Comparison of ENCODE assay signal across 1 cellular context in genomic region chr6:3052481-3053230, GRCh38.
TF ChIP-seq lines count a peak whose summit lies in the region.

No MANE protein-coding gene starts in this region.

TF ChIP-seq in K562, 482 proteins besides CTCF, POLR2A, EP300 and RAD21 (continued from another document and continues in another):
- 0 out of 2 replicates have a peak, but pooled peaks have one; percentile 69 for TF ChIP-seq RERE (CRISPR knock-in tag; IDR thresholded peaks at IDR 0.05; ENCODE audit: borderline replicate concordance)
- TF ChIP-seq, protein P1, sequence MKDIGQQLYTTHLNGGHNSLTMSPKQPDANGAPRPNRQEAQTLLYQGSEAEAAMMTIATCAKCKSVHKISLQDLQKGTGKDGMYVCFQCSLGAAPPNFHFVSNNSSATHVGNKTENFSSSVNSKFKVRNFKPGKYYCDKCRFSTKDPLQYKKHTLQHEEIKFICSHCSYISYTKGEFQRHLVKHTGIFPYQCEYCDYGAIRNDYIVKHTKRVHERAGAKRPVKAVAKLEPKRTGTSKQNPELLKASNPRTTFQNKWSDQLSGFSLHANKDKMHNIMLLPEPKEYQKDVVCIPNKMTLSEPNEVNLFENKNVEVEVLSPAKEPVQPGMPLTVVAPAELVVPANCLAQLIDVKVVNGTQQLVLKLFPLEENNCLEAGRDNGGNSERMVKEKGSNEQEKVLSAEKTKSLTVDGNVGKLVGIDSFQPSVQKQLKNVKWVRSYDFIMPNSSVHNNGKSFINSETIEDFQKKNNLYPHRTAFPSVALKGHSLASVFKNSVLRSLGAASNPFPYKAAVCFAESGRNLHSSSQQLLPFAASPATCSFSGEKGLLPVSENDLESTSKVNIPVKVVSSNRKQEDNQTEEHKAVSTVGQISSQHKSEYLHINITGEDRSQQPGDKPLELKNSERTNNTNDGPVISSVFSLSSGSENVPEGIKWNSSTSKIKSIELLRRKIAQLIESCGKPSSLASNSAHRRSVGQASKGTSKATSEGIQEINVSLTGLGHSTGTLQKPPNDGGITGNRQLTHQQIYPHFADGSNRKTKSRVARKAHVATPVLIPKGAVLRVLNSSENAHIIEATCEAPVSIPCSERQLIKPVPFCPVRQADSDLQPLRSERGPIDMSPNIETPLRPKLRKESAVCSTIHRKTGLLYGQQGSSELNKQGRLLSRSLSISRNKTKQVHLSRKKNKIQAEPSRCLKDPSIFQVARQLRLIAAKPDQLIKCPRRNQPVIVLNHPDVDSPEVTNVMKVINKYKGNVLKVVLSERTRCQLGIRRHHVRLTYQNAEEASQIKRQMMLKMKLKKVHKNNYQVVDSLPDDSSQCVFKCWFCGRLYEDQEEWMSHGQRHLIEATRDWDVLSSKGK (CRISPR knock-in tag; IDR thresholded peaks at IDR 0.05), result no peak
- TF ChIP-seq ELF2 (CRISPR knock-in tag; IDR thresholded peaks at IDR 0.05), result no peak
- no peak for TF ChIP-seq ZNF707 (CRISPR knock-in tag; conservative IDR thresholded peaks at IDR 0.05)
- TF ChIP-seq PPARD (CRISPR knock-in tag; IDR thresholded peaks at IDR 0.05), result no peak
- TF ChIP-seq ZBTB8A (IDR thresholded peaks at IDR 0.05; ENCODE audit: partially characterized antibody), result no peak
- no peak for TF ChIP-seq MITF (IDR thresholded peaks at IDR 0.05)
- no peak for TF ChIP-seq FOXJ3 (CRISPR knock-in tag; IDR thresholded peaks at IDR 0.05)
- no peak for TF ChIP-seq HMGXB4 (CRISPR knock-in tag; IDR thresholded peaks at IDR 0.05)
- no peak for TF ChIP-seq ILF3 (IDR thresholded peaks at IDR 0.05; ENCODE audit: borderline replicate concordance)
- TF ChIP-seq FOXP4 (CRISPR knock-in tag; IDR thresholded peaks at IDR 0.05; ENCODE audit: borderline replicate concordance), result 0 out of 2 replicates have a peak, but pooled peaks have one; percentile 25
- no peak for TF ChIP-seq TCF15 (CRISPR knock-in tag; IDR thresholded peaks at IDR 0.05)
- no peak for TF ChIP-seq LARP7 (IDR thresholded peaks at IDR 0.05)
- no peak for TF ChIP-seq ZNF3 (CRISPR knock-in tag; IDR thresholded peaks at IDR 0.05)
- TF ChIP-seq, protein P2, sequence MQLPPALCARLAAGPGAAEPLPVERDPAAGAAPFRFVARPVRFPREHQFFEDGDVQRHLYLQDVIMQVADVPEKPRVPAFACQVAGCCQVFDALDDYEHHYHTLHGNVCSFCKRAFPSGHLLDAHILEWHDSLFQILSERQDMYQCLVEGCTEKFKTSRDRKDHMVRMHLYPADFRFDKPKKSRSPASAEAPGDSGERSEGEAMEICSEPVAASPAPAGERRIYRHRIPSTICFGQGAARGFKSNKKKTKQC (CRISPR knock-in tag; IDR thresholded peaks at IDR 0.05), result no peak
- peak; percentile 61 for TF ChIP-seq SP1 (CRISPR knock-in tag; IDR thresholded peaks at IDR 0.05)
- TF ChIP-seq STAT6 (CRISPR knock-in tag; IDR thresholded peaks at IDR 0.05), result no peak
- TF ChIP-seq HMGN3 (IDR thresholded peaks at IDR 0.05; ENCODE audit: borderline replicate concordance, extremely low read depth, insufficient read length, low read depth, low read length), result peak; percentile 32
- TF ChIP-seq SLC30A9 (CRISPR knock-in tag; IDR thresholded peaks at IDR 0.05), result no peak
- no peak for TF ChIP-seq GABPB1 (CRISPR knock-in tag; IDR thresholded peaks at IDR 0.05)
- TF ChIP-seq PHF21A (IDR thresholded peaks at IDR 0.05; ENCODE audit: borderline replicate concordance, low read depth), result no peak
- TF ChIP-seq ZNF146 (CRISPR knock-in tag; IDR thresholded peaks at IDR 0.05; ENCODE audit: unreplicated experiment), result no peak
- TF ChIP-seq CBX1 (IDR thresholded peaks at IDR 0.05; ENCODE audit: low read depth), result no peak
- TF ChIP-seq JUN (IDR thresholded peaks at IDR 0.05; ENCODE audit: borderline replicate concordance, low read depth, low read length), result peak; percentile 52; the same call in 1 of the 2 replicates
- TF ChIP-seq JUN (CRISPR knock-in tag; IDR thresholded peaks at IDR 0.05; ENCODE audit: borderline replicate concordance), result 0 out of 2 replicates have a peak, but pooled peaks have one; percentile 1
- TF ChIP-seq SRF (CRISPR knock-in tag; IDR thresholded peaks at IDR 0.05), result no peak
- TF ChIP-seq PRPF4 (IDR thresholded peaks at IDR 0.05; ENCODE audit: insufficient read depth, low read depth, low read length, poor library complexity, severe bottlenecking), result no peak
- no peak for TF ChIP-seq ZNF592 (IDR thresholded peaks at IDR 0.05)
- TF ChIP-seq HNRNPUL1 (IDR thresholded peaks at IDR 0.05; ENCODE audit: low read length), result no peak
- TF ChIP-seq NCOA6 (IDR thresholded peaks at IDR 0.05), result no peak
- TF ChIP-seq MBD2 (IDR thresholded peaks at IDR 0.05; ENCODE audit: borderline replicate concordance, low read depth), result no peak
- no peak for TF ChIP-seq ZBTB43 (CRISPR knock-in tag; IDR thresholded peaks at IDR 0.05)
